16 cellular contexts compared by ENCODE assay signal in the genomic region with DNA sequence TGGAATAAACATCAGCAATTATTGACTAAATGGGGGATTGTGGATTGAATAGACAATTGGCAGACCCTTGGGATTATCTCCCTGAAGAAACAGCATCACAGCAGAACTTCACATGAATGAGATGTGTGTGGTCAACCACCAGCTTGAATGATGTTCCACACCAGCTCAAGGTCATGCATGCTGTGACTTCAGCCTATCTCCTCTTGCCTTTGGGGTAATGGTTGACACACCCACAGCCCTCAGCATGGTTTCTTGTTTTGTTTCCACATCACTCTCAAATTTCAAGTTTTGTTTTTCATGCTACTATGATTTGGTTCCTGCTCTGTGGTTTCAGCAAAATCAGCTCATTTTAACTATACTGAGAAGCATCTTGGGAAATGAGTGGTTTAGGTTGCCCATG.
DNase-seq lines count a peak whose midpoint lies in the region; ATAC-seq, FAIRE-seq and TF ChIP-seq lines count a peak whose summit lies in the region.
"Had no signal": no experiment of that assay in that cellular context is flagged by ENCODE, and none has a peak within 500 bp of the region (broad histone marks: within the 10 kb centered on the region; RNA-seq: fewer than 3 reads in every experiment).

No MANE protein-coding gene starts in this region.

- H3K4me1 ChIP-seq in BLaER1: peaks cover 13% of the 10 kb centered on the region

- H3K9ac ChIP-seq in BLaER1: no peak overlapping the region

- H3K27me3 ChIP-seq in BLaER1: no peaks in the 10 kb centered on the region

- H3K36me3 ChIP-seq in BLaER1: no peaks in the 10 kb centered on the region

- no peaks in the 10 kb centered on the region for H3K9me3 ChIP-seq in BLaER1

- ATAC-seq in HG02623 (IDR thresholded peaks at IDR 0.05; ENCODE audit: unreplicated experiment) (peak; percentile 52), left cardiac atrium (no peak)
- ATAC-seq: GM12878, HCT116, HepG2 had no signal

- no peak overlapping the region for H3K27ac ChIP-seq in BLaER1

- FAIRE-seq in HTR-8/SVneo (lab: Jason Lieb, UNC): no peak
- FAIRE-seq: GM12878, GM18507, GM19239, H54, HepG2 had no signal

- no peaks in the 10 kb centered on the region for H4K20me1 ChIP-seq in BLaER1

- TF ChIP-seq CTCF in GM12865 (IDR thresholded peaks at IDR 0.05; ENCODE audit: insufficient read depth, low read depth, low read length, missing control alignments): no peak

- 0 out of 2 replicates have a peak overlapping the region, but pooled peaks have one; percentile 3 for H3K4me2 ChIP-seq in BLaER1

- H3K4me3 ChIP-seq in BLaER1: no peak overlapping the region
- H3K4me3 ChIP-seq in GM12865 (ENCODE audit: low read depth, low read length): no peak overlapping the region
- H3K4me3 ChIP-seq: GM12878 had no signal

- intact Hi-C loops in left cardiac atrium (cut with DNase I): no loop called here

- DNase-seq in GM12865 (ENCODE audit: low read depth) (peak; percentile 6), MV-4-11 (lab: John Stamatoyannopoulos, UW) (peak; percentile 85), HTR-8/SVneo (ENCODE audit: insufficient read length, low spot score) (no peak), left cardiac atrium (no peak), NCI-H1436 (lab: John Stamatoyannopoulos, UW) (no peak)
- DNase-seq: Calu3; CD4-positive, CD25-positive, alpha-beta regulatory T cell; DMS 273 treated with DMSO at 0.1 percent for 48 hours had no signal

Comparison
In these comparisons a context has a peak if more than half of its experiments do, and no peak if none do; other contexts are left out.
1. DNase-seq: peak in GM12865 (single experiment) and MV-4-11 (single experiment); none in HTR-8/SVneo (single experiment), left cardiac atrium (single experiment) and NCI-H1436 (single experiment).